17 cellular contexts compared by ENCODE assay signal in the genomic region with DNA sequence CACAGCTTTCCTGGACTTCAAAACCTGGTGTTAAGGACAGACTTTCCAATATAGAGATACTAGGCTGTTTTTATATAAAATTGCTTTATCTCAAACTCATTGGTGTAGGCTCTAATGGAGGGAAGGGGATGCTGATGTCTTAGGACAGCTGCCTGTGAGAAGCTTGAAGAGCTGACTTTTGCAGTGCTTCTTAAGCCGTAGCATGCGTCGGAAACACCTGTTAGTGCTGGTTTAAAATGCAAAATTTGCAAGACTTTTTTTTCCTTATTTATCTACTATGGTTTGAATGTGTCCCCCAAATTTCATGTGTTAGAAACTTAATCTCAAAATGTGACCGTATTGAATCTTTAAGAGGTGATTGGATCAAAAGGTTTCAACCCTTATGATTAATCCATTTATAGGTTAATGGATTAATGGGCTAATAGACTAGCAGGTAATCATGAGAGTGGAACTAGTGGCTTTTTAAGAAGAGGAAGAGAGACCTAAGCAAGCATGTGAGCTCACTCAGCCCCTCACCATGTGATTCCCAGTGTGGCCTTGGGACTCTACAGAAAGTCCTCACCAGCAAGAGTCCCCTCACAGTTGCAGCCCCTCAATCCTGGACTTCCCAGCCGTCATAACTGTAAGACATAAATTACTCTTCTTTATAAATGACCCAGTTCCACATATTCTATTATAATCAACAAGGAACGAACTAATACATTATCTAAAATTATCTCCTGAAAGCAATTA.
DNase-seq lines count a peak whose midpoint lies in the region; ATAC-seq and TF ChIP-seq lines count a peak whose summit lies in the region.
"Had no signal": no experiment of that assay in that cellular context is flagged by ENCODE, and none has a peak within 500 bp of the region (broad histone marks: within the 10 kb centered on the region; RNA-seq: fewer than 3 reads in every experiment).

No MANE protein-coding gene starts in this region.

- no peak overlapping the region for H3K27ac ChIP-seq in psoas muscle
- H3K27ac ChIP-seq: neural progenitor cell, vagina had no signal

- DNase-seq in GM13976 (ENCODE audit: low spot score) (peak; percentile 54), RPMI8226 (peak; percentile 73), cardiac septum (ENCODE audit: low spot score) (no peak), psoas muscle (no peak), NCI-H2029 (lab: John Stamatoyannopoulos, UW) (no peak)
- no peak for DNase-seq in activated naive CD4-positive, alpha-beta T cell treated with Interleukin-2 at 50 U/mL for 16 hours
- DNase-seq: activated effector memory CD4-positive, alpha-beta T cell treated with anti-CD3 and anti-CD28 coated beads, Interleukin-2, amount 50 U/mL, for 16 hours; CD8-positive, alpha-beta memory T cell; NCI-H1436 treated with DMSO at 0.1 percent for 48 hours; NCI-H226; retina; Right ventricle myocardium superior had no signal

- ATAC-seq in GM21423 (IDR thresholded peaks at IDR 0.05; ENCODE audit: unreplicated experiment) (peak; percentile 41), HG03108 (IDR thresholded peaks at IDR 0.05; ENCODE audit: unreplicated experiment) (peak; percentile 38), psoas muscle (no peak)
- ATAC-seq: HCT116 had no signal

- intact Hi-C loops in cardiac septum (cut with DNase I) (no loop called here), psoas muscle (cut with DNase I) (no loop called here)

- no peaks in the 10 kb centered on the region for H3K27me3 ChIP-seq in psoas muscle (ENCODE audit: insufficient read depth in 3 of 3, low read length in 2 of 3)
- H3K27me3 ChIP-seq: neural progenitor cell, vagina had no signal

- no peaks in the 10 kb centered on the region for H3K9me3 ChIP-seq in psoas muscle
- H3K9me3 ChIP-seq: vagina had no signal

- no peak overlapping the region for H3K4me3 ChIP-seq in psoas muscle
- H3K4me3 ChIP-seq: neural progenitor cell, vagina had no signal

- WGBS in psoas muscle, 3 donors = 69 to 78% (median 75%) methylated on average over 6 of the region's 6 CpGs

- no peaks in the 10 kb centered on the region for H3K36me3 ChIP-seq in psoas muscle (ENCODE audit: insufficient read depth in 1 of 2, low read depth in 1 of 2)
- H3K36me3 ChIP-seq: neural progenitor cell, vagina had no signal

- in situ Hi-C loops in GM13976 (cut with MboI; ENCODE audit: low sequenced_read_pairs, unreplicated experiment) = no loop called here

- no peak for TF ChIP-seq CTCF in GM13976 (IDR thresholded peaks at IDR 0.05; ENCODE audit: borderline replicate concordance, control extremely low read depth, extremely low read depth, insufficient read depth, missing control alignments)
- TF ChIP-seq CTCF in psoas muscle (IDR thresholded peaks at IDR 0.05) = no peak

- peaks cover 16% of the 10 kb centered on the region for H3K4me1 ChIP-seq in psoas muscle
- H3K4me1 ChIP-seq: neural progenitor cell had no signal

Comparison
In these comparisons a context has a peak if more than half of its experiments do, and no peak if none do; other contexts are left out.
1. DNase-seq: peak in GM13976 (single experiment) and RPMI8226 (single experiment); none in cardiac septum (single experiment), psoas muscle (0 of 2), activated naive CD4-positive, alpha-beta T cell treated with Interleukin-2 at 50 U/mL for 16 hours (single experiment) and NCI-H2029 (single experiment).
2. ATAC-seq: peak in GM21423 (single experiment) and HG03108 (single experiment); none in psoas muscle (0 of 4).